ENCODE assay signal across 16 cellular contexts in the genomic region with DNA sequence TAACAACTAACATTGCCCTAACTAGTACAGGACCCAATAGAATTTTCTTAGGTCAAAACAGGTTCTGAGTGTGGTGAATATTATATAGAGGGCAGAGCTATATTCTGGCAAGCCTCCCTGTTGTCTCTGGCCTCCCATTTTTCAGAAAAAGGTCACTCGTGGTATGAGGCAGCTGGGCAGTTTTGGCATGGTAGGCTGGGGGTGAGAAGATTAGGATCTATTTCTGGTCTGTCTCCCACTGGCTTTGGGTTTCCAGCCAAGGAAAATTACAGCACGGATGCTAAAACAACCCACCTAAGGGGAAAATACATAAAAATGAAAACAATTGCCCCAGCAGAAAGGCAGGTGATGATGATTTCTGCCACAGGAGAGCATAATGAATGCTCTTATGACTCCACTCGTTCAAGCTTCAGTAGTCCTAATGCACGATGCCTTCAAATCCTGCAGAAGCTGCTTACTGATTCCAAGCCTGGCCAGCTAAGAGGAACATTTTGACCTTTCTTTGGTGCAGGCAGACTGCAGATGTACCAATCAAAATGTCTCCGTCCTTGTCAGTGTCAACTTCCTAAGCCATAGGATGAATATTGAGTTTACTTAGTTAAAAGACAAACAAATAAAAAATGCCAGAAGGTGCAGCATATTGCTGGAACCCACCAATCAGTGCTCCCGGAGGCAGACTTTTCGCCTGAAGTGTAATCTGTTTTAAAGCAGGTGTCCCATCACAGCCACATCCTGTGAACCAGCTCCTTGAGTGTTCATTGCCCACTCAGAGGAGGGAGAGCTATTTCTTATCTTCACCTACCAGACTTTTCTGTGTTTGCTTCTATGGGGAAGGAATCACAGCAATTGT.
DNase-seq lines count a peak whose midpoint lies in the region; ATAC-seq and TF ChIP-seq lines count a peak whose summit lies in the region.
"Had no signal": no experiment of that assay in that cellular context is flagged by ENCODE, and none has a peak within 500 bp of the region (broad histone marks: within the 10 kb centered on the region; RNA-seq: fewer than 3 reads in every experiment).

No MANE protein-coding gene starts in this region.

- DNase-seq in DMS79 (lab: John Stamatoyannopoulos, UW) = peak; percentile 47
- peak; percentile 7 for DNase-seq in LNCaP clone FGC (ENCODE audit: low read depth)
- DNase-seq in NCI-H2227 treated with DMSO at 0.1 percent for 48 hours (lab: John Stamatoyannopoulos, UW) = peak; percentile 7
- peak; percentile 88 to 94 for DNase-seq in cerebellar nuclear complex (lab: John Stamatoyannopoulos, UW)
- DNase-seq in NCI-H510A treated with DMSO at 0.1 percent for 48 hours (lab: John Stamatoyannopoulos, UW) = no peak
- no peak for DNase-seq in superior temporal gyrus (ENCODE audit: extremely low spot score)
- no peak for DNase-seq in iPS-NIHi7 (ENCODE audit: extremely low spot score)
- DNase-seq: ACHN, DND-41, NCI-H1436 treated with DMSO at 0.1 percent for 48 hours, NCI-H526 treated with DMSO at 0.1 percent for 48 hours, PC-3, RPMI8226, SHP77 treated with DMSO at 0.1 percent for 48 hours, SK-N-SH had no signal

- TF ChIP-seq CTCF in LNCaP clone FGC (IDR thresholded peaks at IDR 0.05; ENCODE audit: control insufficient read depth, extremely low read depth, insufficient read depth) = no peak

- ATAC-seq in GM21367 (IDR thresholded peaks at IDR 0.05; ENCODE audit: unreplicated experiment) = no peak
- ATAC-seq: PC-3 had no signal

- no peak overlapping the region for H3K4me3 ChIP-seq in LNCaP clone FGC (ENCODE audit: low read depth, low read length)

Comparison
In these comparisons a context has a peak if more than half of its experiments do, and no peak if none do; other contexts are left out.
1. DNase-seq: peak in DMS79 (single experiment), LNCaP clone FGC (single experiment), NCI-H2227 treated with DMSO at 0.1 percent for 48 hours (single experiment) and cerebellar nuclear complex (2 of 2); none in NCI-H510A treated with DMSO at 0.1 percent for 48 hours (single experiment), superior temporal gyrus (single experiment) and iPS-NIHi7 (single experiment).